2 cellular contexts compared by ENCODE assay signal in the genomic region with DNA sequence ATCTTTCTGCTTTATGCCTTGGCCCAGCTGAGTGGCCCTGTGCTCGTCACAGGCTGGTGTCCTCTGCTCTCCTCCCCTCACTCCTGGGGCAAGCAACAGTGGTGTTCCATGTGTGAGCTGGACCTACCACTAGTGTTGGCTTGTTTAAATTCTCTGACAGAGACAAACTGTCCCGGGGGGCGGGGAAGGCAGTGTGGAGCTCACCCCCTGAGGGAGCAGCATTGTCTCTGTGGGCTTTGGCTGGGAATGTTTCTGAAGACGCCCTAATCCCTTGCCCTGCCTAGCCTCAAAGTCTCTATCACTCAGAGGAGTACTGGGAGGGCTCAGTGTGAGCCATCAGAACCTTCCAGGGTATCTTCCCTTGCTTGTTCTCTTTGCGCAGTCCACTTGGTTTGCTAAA.
A peak's percentile ranks its signal among the peaks of the same experiment; 100 is the strongest.
TF ChIP-seq lines count a peak whose summit lies in the region.

No MANE protein-coding gene starts in this region.

TF ChIP-seq in HepG2, 621 proteins besides CTCF, POLR2A, EP300 and RAD21:
- no peak for TF ChIP-seq ZNF225 (CRISPR knock-in tag; IDR thresholded peaks at IDR 0.05)
- no peak for TF ChIP-seq ZNF432 (CRISPR knock-in tag; IDR thresholded peaks at IDR 0.05; ENCODE audit: borderline replicate concordance)
- TF ChIP-seq, protein P1, sequence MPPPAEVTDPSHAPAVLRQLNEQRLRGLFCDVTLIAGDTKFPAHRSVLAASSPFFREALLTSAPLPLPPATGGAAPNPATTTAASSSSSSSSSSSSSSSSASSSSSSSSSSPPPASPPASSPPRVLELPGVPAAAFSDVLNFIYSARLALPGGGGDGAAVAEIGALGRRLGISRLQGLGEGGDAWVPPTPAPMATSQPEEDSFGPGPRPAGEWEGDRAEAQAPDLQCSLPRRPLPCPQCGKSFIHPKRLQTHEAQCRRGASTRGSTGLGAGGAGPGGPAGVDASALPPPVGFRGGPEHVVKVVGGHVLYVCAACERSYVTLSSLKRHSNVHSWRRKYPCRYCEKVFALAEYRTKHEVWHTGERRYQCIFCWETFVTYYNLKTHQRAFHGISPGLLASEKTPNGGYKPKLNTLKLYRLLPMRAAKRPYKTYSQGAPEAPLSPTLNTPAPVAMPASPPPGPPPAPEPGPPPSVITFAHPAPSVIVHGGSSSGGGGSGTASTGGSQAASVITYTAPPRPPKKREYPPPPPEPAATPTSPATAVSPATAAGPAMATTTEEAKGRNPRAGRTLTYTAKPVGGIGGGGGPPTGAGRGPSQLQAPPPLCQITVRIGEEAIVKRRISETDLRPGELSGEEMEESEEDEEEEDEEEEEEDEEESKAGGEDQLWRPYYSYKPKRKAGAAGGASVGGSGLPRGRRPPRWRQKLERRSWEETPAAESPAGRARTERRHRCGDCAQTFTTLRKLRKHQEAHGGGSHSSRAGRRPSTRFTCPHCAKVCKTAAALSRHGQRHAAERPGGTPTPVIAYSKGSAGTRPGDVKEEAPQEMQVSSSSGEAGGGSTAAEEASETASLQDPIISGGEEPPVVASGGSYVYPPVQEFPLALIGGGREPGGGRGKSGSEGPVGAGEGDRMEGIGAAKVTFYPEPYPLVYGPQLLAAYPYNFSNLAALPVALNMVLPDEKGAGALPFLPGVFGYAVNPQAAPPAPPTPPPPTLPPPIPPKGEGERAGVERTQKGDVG (CRISPR knock-in tag; IDR thresholded peaks at IDR 0.05; ENCODE audit: borderline replicate concordance), result 0 out of 2 replicates have a peak, but pooled peaks have one; percentile 22
- TF ChIP-seq, protein P2, sequence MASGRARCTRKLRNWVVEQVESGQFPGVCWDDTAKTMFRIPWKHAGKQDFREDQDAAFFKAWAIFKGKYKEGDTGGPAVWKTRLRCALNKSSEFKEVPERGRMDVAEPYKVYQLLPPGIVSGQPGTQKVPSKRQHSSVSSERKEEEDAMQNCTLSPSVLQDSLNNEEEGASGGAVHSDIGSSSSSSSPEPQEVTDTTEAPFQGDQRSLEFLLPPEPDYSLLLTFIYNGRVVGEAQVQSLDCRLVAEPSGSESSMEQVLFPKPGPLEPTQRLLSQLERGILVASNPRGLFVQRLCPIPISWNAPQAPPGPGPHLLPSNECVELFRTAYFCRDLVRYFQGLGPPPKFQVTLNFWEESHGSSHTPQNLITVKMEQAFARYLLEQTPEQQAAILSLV (CRISPR knock-in tag; IDR thresholded peaks at IDR 0.05; ENCODE audit: borderline replicate concordance), result peak; percentile 40; the same call in 1 of the 2 replicates
- TF ChIP-seq, protein P3, sequence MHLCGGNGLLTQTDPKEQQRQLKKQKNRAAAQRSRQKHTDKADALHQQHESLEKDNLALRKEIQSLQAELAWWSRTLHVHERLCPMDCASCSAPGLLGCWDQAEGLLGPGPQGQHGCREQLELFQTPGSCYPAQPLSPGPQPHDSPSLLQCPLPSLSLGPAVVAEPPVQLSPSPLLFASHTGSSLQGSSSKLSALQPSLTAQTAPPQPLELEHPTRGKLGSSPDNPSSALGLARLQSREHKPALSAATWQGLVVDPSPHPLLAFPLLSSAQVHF (CRISPR knock-in tag; IDR thresholded peaks at IDR 0.05), result no peak
- TF ChIP-seq ZNF562 (CRISPR knock-in tag; IDR thresholded peaks at IDR 0.05; ENCODE audit: borderline replicate concordance), result no peak
- TF ChIP-seq MTA3 (CRISPR knock-in tag; IDR thresholded peaks at IDR 0.05), result no peak
- TF ChIP-seq KLF15 (CRISPR knock-in tag; IDR thresholded peaks at IDR 0.05; ENCODE audit: borderline replicate concordance), result no peak
- no peak for TF ChIP-seq CEBPG (CRISPR knock-in tag; IDR thresholded peaks at IDR 0.05)
- peak; percentile 49; the same call in 1 of the 2 replicates for TF ChIP-seq KDM5B (CRISPR knock-in tag; IDR thresholded peaks at IDR 0.05; ENCODE audit: borderline replicate concordance)
- TF ChIP-seq AGO1 (IDR thresholded peaks at IDR 0.05; ENCODE audit: low read depth, low read length, poor library complexity, severe bottlenecking), result no peak
- TF ChIP-seq RBAK (CRISPR knock-in tag; IDR thresholded peaks at IDR 0.05), result peak; percentile 19; the same call in 1 of the 2 replicates
- TF ChIP-seq NCOA2 (CRISPR knock-in tag; IDR thresholded peaks at IDR 0.05), result no peak
- no peak for TF ChIP-seq CREM (IDR thresholded peaks at IDR 0.05)
- no peak for TF ChIP-seq CREM (CRISPR knock-in tag; IDR thresholded peaks at IDR 0.05)
- 0 out of 2 replicates have a peak, but pooled peaks have one; percentile 22 for TF ChIP-seq SPEN (CRISPR knock-in tag; IDR thresholded peaks at IDR 0.05; ENCODE audit: low read depth)
TF ChIP-seq in HepG2: peak in this region for 5.

TF ChIP-seq in H1, 55 proteins besides CTCF, POLR2A, EP300 and RAD21:
- no peak for TF ChIP-seq TAF1 (IDR thresholded peaks at IDR 0.05; ENCODE audit: low read depth, low read length)
- TF ChIP-seq SRF (IDR thresholded peaks at IDR 0.05; ENCODE audit: low read depth, low read length), result no peak
- TF ChIP-seq KDM5A (IDR thresholded peaks at IDR 0.05; ENCODE audit: low read length), result no peak
